In genomic region chr18:75265872-75266271, GRCh38 we compare ENCODE assay signal across 29 cellular contexts.
"Had no signal": no experiment of that assay in that cellular context is flagged by ENCODE, and none has a peak within 500 bp of the region (broad histone marks: within the 10 kb centered on the region; RNA-seq: fewer than 3 reads in every experiment).

No MANE protein-coding gene starts in this region.

- H3K9me3 Mint-ChIP-seq: activated CD4-positive, alpha-beta memory T cell treated with anti-CD3 and anti-CD28 coated beads, Interleukin-2, amount 10 ng/mL, durations not matched to agents 7 days and 5 days; activated naive CD4-positive, alpha-beta T cell treated with anti-CD3 and anti-CD28 coated beads, Interleukin-2, amount 10 ng/mL, durations not matched to agents 7 days and 5 days; activated naive CD8-positive, alpha-beta T cell treated with anti-CD3 and anti-CD28 coated beads for 36 hours; central memory CD8-positive, alpha-beta T cell had no signal

- DNase-seq: activated CD4-positive, alpha-beta memory T cell treated with anti-CD3 and anti-CD28 coated beads, Interleukin-2, amount 10 ng/mL, durations not matched to agents 7 days and 5 days; activated CD4-positive, alpha-beta T cell treated with anti-CD3 and anti-CD28 coated beads for 1 hour; activated CD4-positive, alpha-beta T cell treated with anti-CD3 and anti-CD28 coated beads for 48 hours; activated CD4-positive, CD25-positive, alpha-beta regulatory T cell; activated CD8-positive, alpha-beta memory T cell treated with anti-CD3 and anti-CD28 coated beads, Interleukin-2, amount 10 ng/mL, durations not matched to agents 7 days and 5 days; activated gamma-delta T cell treated with Interleukin-2 at 50 U/mL for 16 hours; activated naive CD4-positive, alpha-beta T cell treated with anti-CD3 and anti-CD28 coated beads, Interleukin-2, amount 10 ng/mL, durations not matched to agents 7 days and 5 days; activated naive CD8-positive, alpha-beta T cell treated with anti-CD3 and anti-CD28 coated beads for 36 hours; activated T-cell treated with anti-CD3 and anti-CD28 coated beads, Interleukin-2, amount 50 U/mL, for 1 hour; amniotic stem cell; aorta; NCI-H187; NCI-H2029 treated with DMSO at 0.1 percent for 48 hours; NCI-H226; NCI-H446 treated with DMSO at 0.1 percent for 48 hours; NCI-H524 treated with DMSO at 0.1 percent for 48 hours; PC-3; Peyer's patch; RPMI8226; SIG-M5; SW 1271; T-helper 1 cell; T-helper 2 cell; T1000; WERI-Rb-1 had no signal

- H3K27ac Mint-ChIP-seq: activated CD4-positive, alpha-beta memory T cell treated with anti-CD3 and anti-CD28 coated beads, Interleukin-2, amount 10 ng/mL, durations not matched to agents 7 days and 5 days; activated CD8-positive, alpha-beta memory T cell treated with anti-CD3 and anti-CD28 coated beads, Interleukin-2, amount 10 ng/mL, durations not matched to agents 7 days and 5 days; activated naive CD4-positive, alpha-beta T cell treated with anti-CD3 and anti-CD28 coated beads, Interleukin-2, amount 10 ng/mL, durations not matched to agents 7 days and 5 days; activated naive CD8-positive, alpha-beta T cell treated with anti-CD3 and anti-CD28 coated beads for 36 hours had no signal

- H3K36me3 ChIP-seq: cardiac muscle cell, Peyer's patch, WERI-Rb-1 had no signal

- H3K4me3 ChIP-seq: cardiac muscle cell, K562, Peyer's patch had no signal

- H3K9me3 ChIP-seq: Peyer's patch had no signal

- H3K36me3 Mint-ChIP-seq: activated CD8-positive, alpha-beta memory T cell treated with anti-CD3 and anti-CD28 coated beads, Interleukin-2, amount 10 ng/mL, durations not matched to agents 7 days and 5 days had no signal

- H3K27me3 Mint-ChIP-seq: activated CD4-positive, alpha-beta memory T cell treated with anti-CD3 and anti-CD28 coated beads, Interleukin-2, amount 10 ng/mL, durations not matched to agents 7 days and 5 days; activated CD8-positive, alpha-beta memory T cell treated with anti-CD3 and anti-CD28 coated beads, Interleukin-2, amount 10 ng/mL, durations not matched to agents 7 days and 5 days; activated naive CD4-positive, alpha-beta T cell treated with anti-CD3 and anti-CD28 coated beads, Interleukin-2, amount 10 ng/mL, durations not matched to agents 7 days and 5 days; activated naive CD8-positive, alpha-beta T cell treated with anti-CD3 and anti-CD28 coated beads for 36 hours; central memory CD8-positive, alpha-beta T cell had no signal

- H3K27me3 ChIP-seq: cardiac muscle cell, Peyer's patch had no signal

- ATAC-seq: activated CD8-positive, alpha-beta memory T cell treated with anti-CD3 and anti-CD28 coated beads, Interleukin-2, amount 10 ng/mL, durations not matched to agents 7 days and 5 days; K562; PC-3; SK-N-SH treated with all-trans-retinoic acid at 6 μM for 48 hours had no signal

- H3K27ac ChIP-seq: cardiac muscle cell, Peyer's patch, WERI-Rb-1 had no signal

- H3K4me3 Mint-ChIP-seq: activated CD4-positive, alpha-beta memory T cell treated with anti-CD3 and anti-CD28 coated beads, Interleukin-2, amount 10 ng/mL, durations not matched to agents 7 days and 5 days; activated CD8-positive, alpha-beta memory T cell treated with anti-CD3 and anti-CD28 coated beads, Interleukin-2, amount 10 ng/mL, durations not matched to agents 7 days and 5 days; activated naive CD4-positive, alpha-beta T cell treated with anti-CD3 and anti-CD28 coated beads, Interleukin-2, amount 10 ng/mL, durations not matched to agents 7 days and 5 days; activated naive CD8-positive, alpha-beta T cell treated with anti-CD3 and anti-CD28 coated beads for 36 hours; central memory CD8-positive, alpha-beta T cell had no signal

- FAIRE-seq: K562 had no signal
